ENCODE assay signal across 8 cellular contexts in the genomic region with DNA sequence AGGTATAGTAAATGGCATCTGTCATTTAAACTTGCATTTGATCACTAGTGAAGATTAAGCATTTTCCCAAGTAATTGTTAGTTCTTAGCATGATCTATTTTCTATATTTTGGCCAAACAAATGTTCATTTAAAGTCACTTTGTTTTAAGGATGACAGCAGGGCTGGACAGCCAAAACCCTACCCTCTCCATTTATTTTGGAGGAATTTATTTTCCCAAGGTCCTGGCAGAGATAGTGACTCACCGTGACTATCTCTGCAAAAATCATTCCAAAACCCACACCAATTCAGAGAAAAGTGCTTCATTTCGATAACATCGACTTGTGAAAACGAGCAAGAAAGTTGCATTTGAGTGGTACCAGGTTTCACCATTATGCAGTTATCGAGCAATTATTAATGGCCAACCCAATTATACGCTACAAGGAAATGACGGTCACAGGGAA. TPM values are rescaled to one million over a fixed set of nuclear protein-coding genes. Genes with fewer than 3 reads are reported as not detected.
DNase-seq lines count a peak whose midpoint lies in the region; ATAC-seq and TF ChIP-seq lines count a peak whose summit lies in the region.

No MANE protein-coding gene starts in this region.

- in situ Hi-C loops in transverse colon (cut with MboI; ENCODE audit: low pct_ligation_motif_present in 1 of 4, low pct_unique_long_range_greater_than_20kb in 1 of 4, low sequenced_read_pairs in 3 of 4): no loop called here

- TF ChIP-seq CTCF in right lobe of liver (IDR thresholded peaks at IDR 0.05) (no peak), transverse colon (IDR thresholded peaks at IDR 0.05) (no peak), GM20000 (IDR thresholded peaks at IDR 0.05; ENCODE audit: extremely low read depth, missing control alignments) (no peak)

- peak in 1 of 5 donors; percentile 8 for DNase-seq in CD8-positive, alpha-beta memory T cell
- peak; percentile 11 for DNase-seq in amniotic epithelial cell (ENCODE audit: low read depth)
- no peak for DNase-seq in right lobe of liver
- no peak for DNase-seq in transverse colon
- DNase-seq in DMS 273 treated with DMSO at 0.1 percent for 48 hours (lab: John Stamatoyannopoulos, UW): no peak
- no peak for DNase-seq in GM20000 (ENCODE audit: low spot score)
- DNase-seq in amygdala (lab: John Stamatoyannopoulos, UW): no peak

- intact Hi-C loops in right lobe of liver (cut with DNase I) (no loop called here), transverse colon (cut with DNase I; ENCODE audit: low total_unique reads) (no loop called here)

- H3K27me3 ChIP-seq in CD8-positive, alpha-beta memory T cell (ENCODE audit: insufficient read depth, low read length, poor library complexity, severe bottlenecking): no peaks in the 10 kb centered on the region
- H3K27me3 ChIP-seq in right lobe of liver (no peaks in the 10 kb centered on the region), transverse colon (no peaks in the 10 kb centered on the region)

- H3K36me3 Mint-ChIP-seq in CD8-positive, alpha-beta memory T cell: peaks cover 0 to 10% (median 2%) of the 10 kb centered on the region in 3 donors

- TF ChIP-seq POLR2A in right lobe of liver (IDR thresholded peaks at IDR 0.05) (no peak), transverse colon (IDR thresholded peaks at IDR 0.05) (no peak)

- peak overlapping the region; percentile 89 to 96 (median 93) for H3K27ac Mint-ChIP-seq in CD8-positive, alpha-beta memory T cell

- WGBS in right lobe of liver (ENCODE audit: insufficient coverage, low coverage, low lambda C conversion rate, missing lambda C conversion rate): 0% methylated on average over 6 of the region's 7 CpGs
- WGBS in transverse colon (ENCODE audit: low coverage in 1 of 2), 2 donors: 0% methylated on average over 1 to 7 of the region's 7 CpGs

- H3K9me3 Mint-ChIP-seq in CD8-positive, alpha-beta memory T cell: no peaks in the 10 kb centered on the region

- ATAC-seq in HG02852 (IDR thresholded peaks at IDR 0.05; ENCODE audit: unreplicated experiment): peak; percentile 21
- no peak for ATAC-seq in right lobe of liver

- no peak for TF ChIP-seq EP300 in transverse colon (IDR thresholded peaks at IDR 0.05; ENCODE audit: low read depth)

- CTCF ChIA-PET in CD8-positive, alpha-beta memory T cell (lab: Charles Lee): interaction anchor here (1.1 kb wide), 1 partner anchor 11 kb away, joined by 5 read pairs; no protein-coding TSS in a partner anchor

- H3K9me3 ChIP-seq in CD8-positive, alpha-beta memory T cell (ENCODE audit: low read length): no peaks in the 10 kb centered on the region
- no peaks in the 10 kb centered on the region for H3K9me3 ChIP-seq in right lobe of liver
- H3K9me3 ChIP-seq in transverse colon: no peaks in the 10 kb centered on the region

- POLR2A ChIA-PET in CD8-positive, alpha-beta memory T cell (lab: Charles Lee): interaction anchor here (1.1 to 2.0 kb wide), 3 partner anchors 106 to 250 kb away, joined by 4 to 6 read pairs (median 5); a partner anchor contains a TSS

- no peaks in the 10 kb centered on the region for H3K36me3 ChIP-seq in CD8-positive, alpha-beta memory T cell (ENCODE audit: insufficient read depth, low read length)
- H3K36me3 ChIP-seq in right lobe of liver (no peaks in the 10 kb centered on the region), transverse colon (no peaks in the 10 kb centered on the region)

- peaks cover 29 to 41% (median 40%) of the 10 kb centered on the region in 3 donors for H3K4me1 Mint-ChIP-seq in CD8-positive, alpha-beta memory T cell

- peak overlapping the region; percentile 88 to 97 (median 92) for H3K4me3 Mint-ChIP-seq in CD8-positive, alpha-beta memory T cell

- peaks cover 0 to 2% of the 10 kb centered on the region in 2 donors for H3K27me3 Mint-ChIP-seq in CD8-positive, alpha-beta memory T cell

- H3K4me3 ChIP-seq in CD8-positive, alpha-beta memory T cell (ENCODE audit: low read length): peak overlapping the region; percentile 99
- H3K4me3 ChIP-seq in right lobe of liver: peak overlapping the region; percentile 60 to 93 (median 78)
- H3K4me3 ChIP-seq in transverse colon: peak overlapping the region; percentile 65 to 90 (median 84)

- H3K27ac ChIP-seq in CD8-positive, alpha-beta memory T cell (ENCODE audit: low read depth, low read length): peak overlapping the region; percentile 96
- H3K27ac ChIP-seq in right lobe of liver (peak overlapping the region; percentile 78 to 88 (median 83)), transverse colon (peak overlapping the region; percentile 94 to 99 (median 98))

- peaks cover 17% of the 10 kb centered on the region for H3K4me1 ChIP-seq in CD8-positive, alpha-beta memory T cell (ENCODE audit: insufficient read depth, low read length)
- H3K4me1 ChIP-seq in right lobe of liver (peaks cover 0 to 31% (median 11%) of the 10 kb centered on the region in 4 donors), transverse colon (peaks cover 14 to 40% (median 29%) of the 10 kb centered on the region in 4 donors)

RNA-seq across cellular contexts. Expression of a gene that starts 0.7 kb away (rescaled TPM):
- total RNA-seq in CD8-positive, alpha-beta memory T cell: 10 to 100 TPM; 48.2 to 49.7 TPM
- 22.2 TPM for polyA plus RNA-seq in CD8-positive, alpha-beta memory T cell
- total RNA-seq in right lobe of liver: 10 to 100 TPM; 31.2 to 58.5 (median 43.1) TPM
- total RNA-seq in transverse colon: 100 to 1,000 TPM; 137 to 193 (median 171) TPM
